8 cellular contexts compared by ENCODE assay signal in the genomic region with DNA sequence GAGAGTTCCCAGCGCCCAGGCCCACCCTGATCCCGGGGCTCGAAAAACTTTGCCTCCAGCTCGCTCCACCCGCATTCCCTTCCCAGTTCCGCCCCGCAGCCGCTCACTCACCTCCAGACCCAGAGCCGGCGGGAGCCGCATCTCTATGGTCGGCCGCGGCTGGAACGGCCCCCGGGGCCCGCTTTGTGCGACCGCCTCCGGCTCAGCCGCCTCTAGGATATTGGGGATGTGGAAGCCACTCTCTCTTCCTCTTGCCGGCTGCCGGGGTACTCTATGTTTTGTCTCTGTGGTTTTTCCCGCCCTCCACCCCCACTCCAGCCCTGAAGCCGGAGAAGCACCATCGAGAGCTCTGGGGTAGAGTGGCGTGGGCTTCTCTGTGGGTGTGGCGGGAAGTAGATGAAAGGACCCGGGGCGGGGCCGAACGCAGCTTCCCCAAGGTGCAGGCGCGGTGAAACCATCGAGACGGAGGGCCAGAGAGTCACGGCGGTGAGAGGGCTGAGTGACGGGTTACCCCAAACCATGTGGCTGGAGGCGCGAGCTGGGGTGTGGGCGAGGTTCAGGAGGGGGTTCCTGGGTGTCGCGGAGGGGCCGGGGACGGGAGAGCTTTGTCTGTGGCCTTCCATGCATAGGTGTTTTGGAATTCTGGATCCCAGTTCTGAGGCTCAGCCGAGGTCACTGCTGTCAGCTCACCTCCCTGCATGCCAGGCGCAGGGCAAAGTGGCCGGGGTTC. TPM values are rescaled to one million over a fixed set of nuclear protein-coding genes. Genes with fewer than 3 reads are reported as not detected.
DNase-seq lines count a peak whose midpoint lies in the region; ATAC-seq and TF ChIP-seq lines count a peak whose summit lies in the region.

A gene with protein sequence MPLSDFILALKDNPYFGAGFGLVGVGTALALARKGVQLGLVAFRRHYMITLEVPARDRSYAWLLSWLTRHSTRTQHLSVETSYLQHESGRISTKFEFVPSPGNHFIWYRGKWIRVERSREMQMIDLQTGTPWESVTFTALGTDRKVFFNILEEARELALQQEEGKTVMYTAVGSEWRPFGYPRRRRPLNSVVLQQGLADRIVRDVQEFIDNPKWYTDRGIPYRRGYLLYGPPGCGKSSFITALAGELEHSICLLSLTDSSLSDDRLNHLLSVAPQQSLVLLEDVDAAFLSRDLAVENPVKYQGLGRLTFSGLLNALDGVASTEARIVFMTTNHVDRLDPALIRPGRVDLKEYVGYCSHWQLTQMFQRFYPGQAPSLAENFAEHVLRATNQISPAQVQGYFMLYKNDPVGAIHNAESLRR (plus strand): TSS at position 426 of the 730 bp plus-strand sequence. CDS start 1,305 bp downstream, outside the sequence.
A gene with protein sequence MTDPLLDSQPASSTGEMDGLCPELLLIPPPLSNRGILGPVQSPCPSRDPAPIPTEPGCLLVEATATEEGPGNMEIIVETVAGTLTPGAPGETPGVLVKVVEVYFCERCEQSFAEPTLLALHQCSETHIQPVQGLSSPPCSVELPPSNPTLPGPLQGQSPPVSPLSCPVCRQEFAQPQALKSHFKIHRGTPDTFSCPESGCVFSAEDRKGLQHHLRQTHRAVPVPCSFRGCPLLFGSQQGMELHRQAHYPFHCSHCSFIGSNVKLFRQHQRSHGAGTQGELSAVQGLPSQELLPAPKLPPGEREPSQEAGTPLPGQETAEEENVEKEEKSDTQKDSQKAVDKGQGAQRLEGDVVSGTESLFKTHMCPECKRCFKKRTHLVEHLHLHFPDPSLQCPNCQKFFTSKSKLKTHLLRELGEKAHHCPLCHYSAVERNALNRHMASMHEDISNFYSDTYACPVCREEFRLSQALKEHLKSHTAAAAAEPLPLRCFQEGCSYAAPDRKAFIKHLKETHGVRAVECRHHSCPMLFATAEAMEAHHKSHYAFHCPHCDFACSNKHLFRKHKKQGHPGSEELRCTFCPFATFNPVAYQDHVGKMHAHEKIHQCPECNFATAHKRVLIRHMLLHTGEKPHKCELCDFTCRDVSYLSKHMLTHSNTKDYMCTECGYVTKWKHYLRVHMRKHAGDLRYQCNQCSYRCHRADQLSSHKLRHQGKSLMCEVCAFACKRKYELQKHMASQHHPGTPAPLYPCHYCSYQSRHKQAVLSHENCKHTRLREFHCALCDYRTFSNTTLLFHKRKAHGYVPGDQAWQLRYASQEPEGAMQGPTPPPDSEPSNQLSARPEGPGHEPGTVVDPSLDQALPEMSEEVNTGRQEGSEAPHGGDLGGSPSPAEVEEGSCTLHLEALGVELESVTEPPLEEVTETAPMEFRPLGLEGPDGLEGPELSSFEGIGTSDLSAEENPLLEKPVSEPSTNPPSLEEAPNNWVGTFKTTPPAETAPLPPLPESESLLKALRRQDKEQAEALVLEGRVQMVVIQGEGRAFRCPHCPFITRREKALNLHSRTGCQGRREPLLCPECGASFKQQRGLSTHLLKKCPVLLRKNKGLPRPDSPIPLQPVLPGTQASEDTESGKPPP (N-terminal part only) (minus strand): TSS at position 366 of the 730 bp plus-strand sequence. CDS start 3,194 bp downstream, outside the sequence.

- POLR2A ChIA-PET in RWPE1 (lab: Yijun Ruan, JAX; ENCODE audit: low non-redundant PET), result interaction anchor here (0.6 to 1.1 kb wide), 9 partner anchors 8 to 444 kb away, joined by 3 to 21 read pairs (median 3); a partner anchor contains a TSS
- POLR2A ChIA-PET in naive thymus-derived CD8-positive, alpha-beta T cell (lab: Charles Lee), result interaction anchor here (0.6 to 4.9 kb wide), 14 partner anchors 10 to 733 kb away, joined by 3 to 61 read pairs (median 4); a partner anchor contains a TSS

- peak within 1 kb of the TSS; percentile 94 to 100 (median 99) for H3K4me3 Mint-ChIP-seq in naive thymus-derived CD8-positive, alpha-beta T cell
- H3K4me3 Mint-ChIP-seq in stimulated activated naive B cell treated with anti-CD40 and anti-IgM and Interleukin-4, amounts not matched to agents 10 μg/mL and 1 μg/mL and 100 μg/mL, for 72 hours, result peak within 1 kb of the TSS; percentile 91

- H3K36me3 Mint-ChIP-seq in naive thymus-derived CD8-positive, alpha-beta T cell, result peaks cover 0 to 57% (median 3%) of the 10 kb centered on the region in 3 donors
- peaks cover 26 to 56% of the 10 kb centered on the region in 2 donors for H3K36me3 Mint-ChIP-seq in stimulated activated naive B cell treated with anti-CD40 and anti-IgM and Interleukin-4, amounts not matched to agents 10 μg/mL and 1 μg/mL and 100 μg/mL, for 72 hours

- TF ChIP-seq CTCF in RWPE1 (conservative IDR thresholded peaks at IDR 0.05; ENCODE audit: low read depth) (no peak), fibroblast of mammary gland (conservative IDR thresholded peaks at IDR 0.05; ENCODE audit: control insufficient read depth, insufficient read depth, low read depth, low read length) (no peak)

- CTCF ChIA-PET in RWPE1 (lab: Yijun Ruan, JAX), result interaction anchor here (0.6 to 2.6 kb wide), 8 partner anchors 11 to 217 kb away, joined by 3 to 12 read pairs (median 4); a partner anchor contains a TSS

- peak within 1 kb of the TSS; percentile 84 for H3K27ac ChIP-seq in RWPE1

- peak; percentile 97 to 98 for ATAC-seq in naive thymus-derived CD8-positive, alpha-beta T cell
- peak; percentile 97 to 98 for ATAC-seq in stimulated activated naive B cell treated with anti-CD40 and anti-IgM and Interleukin-4, amounts not matched to agents 10 μg/mL and 1 μg/mL and 100 μg/mL, for 72 hours (replicated peaks)

- no peaks in the 10 kb centered on the region for H3K9me3 Mint-ChIP-seq in naive thymus-derived CD8-positive, alpha-beta T cell
- no peaks in the 10 kb centered on the region for H3K9me3 Mint-ChIP-seq in stimulated activated naive B cell treated with anti-CD40 and anti-IgM and Interleukin-4, amounts not matched to agents 10 μg/mL and 1 μg/mL and 100 μg/mL, for 72 hours

- H3K27ac Mint-ChIP-seq in naive thymus-derived CD8-positive, alpha-beta T cell, result peak within 1 kb of the TSS; percentile 89 to 98 (median 95)
- H3K27ac Mint-ChIP-seq in stimulated activated naive B cell treated with anti-CD40 and anti-IgM and Interleukin-4, amounts not matched to agents 10 μg/mL and 1 μg/mL and 100 μg/mL, for 72 hours, result peak within 1 kb of the TSS; percentile 93

- peak; percentile 94 for DNase-seq in Daoy (ENCODE audit: low read depth)
- peak; percentile 54 for DNase-seq in GOT3 (lab: John Stamatoyannopoulos, UW)
- peak; percentile 92 for DNase-seq in LoVo (ENCODE audit: low spot score)
- peak; percentile 95 for DNase-seq in RWPE1 (ENCODE audit: low spot score)
- peak; percentile 84 to 86 for DNase-seq in activated T-helper 1 cell treated with anti-CD3 and anti-CD28 coated beads, Interleukin-2, amount 50 U/mL, for 16 hours (ENCODE audit: low read depth in 1 of 2, low spot score in 1 of 2)
- DNase-seq in fibroblast of mammary gland (ENCODE audit: low read depth), result peak; percentile 81
- DNase-seq in naive thymus-derived CD8-positive, alpha-beta T cell, result peak; percentile 76 to 95 (median 90)
- DNase-seq in stimulated activated naive B cell treated with anti-CD40 and anti-IgM and Interleukin-4, amounts not matched to agents 10 μg/mL and 1 μg/mL and 100 μg/mL, for 72 hours, result peak; percentile 94

- H3K27me3 Mint-ChIP-seq in naive thymus-derived CD8-positive, alpha-beta T cell, result no peaks in the 10 kb centered on the region
- no peaks in the 10 kb centered on the region for H3K27me3 Mint-ChIP-seq in stimulated activated naive B cell treated with anti-CD40 and anti-IgM and Interleukin-4, amounts not matched to agents 10 μg/mL and 1 μg/mL and 100 μg/mL, for 72 hours

- H3K4me3 ChIP-seq in fibroblast of mammary gland (ENCODE audit: control insufficient read depth, low read depth, low read length), result peak within 1 kb of the TSS; percentile 76

- H3K4me1 Mint-ChIP-seq in naive thymus-derived CD8-positive, alpha-beta T cell, result peaks cover 17 to 46% (median 35%) of the 10 kb centered on the region in 4 donors
- H3K4me1 Mint-ChIP-seq in stimulated activated naive B cell treated with anti-CD40 and anti-IgM and Interleukin-4, amounts not matched to agents 10 μg/mL and 1 μg/mL and 100 μg/mL, for 72 hours, result peaks cover 23 to 54% of the 10 kb centered on the region in 2 donors

RNA-seq across cellular contexts. Expression of the first gene that starts in this region (rescaled TPM):
- total RNA-seq in Daoy (2014; rRNA removed; shearing (Covaris generic)), result 53.3 and 59.9 TPM in 2 replicates
- 10 to 100 TPM; 50.7 to 57.2 TPM for total RNA-seq in naive thymus-derived CD8-positive, alpha-beta T cell
- polyA plus RNA-seq in naive thymus-derived CD8-positive, alpha-beta T cell, result 10 to 100 TPM; 15.4 to 21.0 (median 15.8) TPM

RNA-seq across cellular contexts. Expression of the second gene that starts in this region (rescaled TPM):
- 7.3 and 7.6 TPM in 2 replicates for total RNA-seq in Daoy (2014; rRNA removed; shearing (Covaris generic))
- 10 to 100 TPM; 45.0 to 48.6 TPM for total RNA-seq in naive thymus-derived CD8-positive, alpha-beta T cell
- polyA plus RNA-seq in naive thymus-derived CD8-positive, alpha-beta T cell, result 10 to 100 TPM in 1 of 3 donors, 1 to 10 TPM in 2; 2.3 to 14.7 (median 5.1) TPM

Comparison
In these comparisons a context has a peak if more than half of its experiments do, and no peak if none do; other contexts are left out.
1. Peak in every context shown above with its lines: DNase-seq, ATAC-seq, H3K4me3 ChIP-seq and H3K27ac ChIP-seq.